Comparison of ENCODE assay signal across 15 cellular contexts in the genomic region with DNA sequence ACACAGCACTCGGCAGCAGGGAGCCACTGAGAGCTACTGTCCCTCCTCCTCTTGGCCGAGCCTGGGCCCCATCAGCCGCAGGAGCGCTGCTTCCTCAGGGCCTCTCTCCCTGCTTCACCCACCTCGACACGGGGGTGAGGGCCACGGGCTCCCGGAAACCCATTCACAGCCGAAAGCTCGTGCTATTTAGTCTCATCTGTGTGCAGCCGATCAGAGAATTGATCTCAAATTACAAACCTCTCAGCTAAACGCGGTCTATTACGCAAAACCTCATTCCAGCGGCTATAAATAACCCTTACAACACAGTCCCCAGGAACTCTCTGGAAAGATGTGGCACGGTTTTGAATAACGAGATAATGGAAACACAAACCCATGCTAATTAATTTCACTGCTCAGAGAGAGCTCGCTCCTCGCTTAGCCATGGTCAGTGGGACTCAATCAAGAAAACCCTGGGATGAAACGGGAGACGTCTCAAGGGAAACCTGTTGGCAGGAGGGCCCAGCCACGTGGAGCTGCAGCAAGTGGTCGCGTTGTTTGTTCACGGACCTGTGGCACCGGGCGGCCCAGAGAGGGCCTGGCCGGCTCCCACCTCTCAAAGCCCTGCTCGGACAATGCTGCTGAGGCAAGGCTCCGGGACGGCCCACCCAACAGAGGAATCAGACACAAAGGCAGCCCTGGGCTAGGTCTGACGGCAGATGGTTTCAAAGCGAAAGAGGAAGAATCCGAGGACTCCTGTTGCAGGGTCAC.
DNase-seq lines count a peak whose midpoint lies in the region; ATAC-seq and TF ChIP-seq lines count a peak whose summit lies in the region.
"Had no signal": no experiment of that assay in that cellular context is flagged by ENCODE, and none has a peak within 500 bp of the region (broad histone marks: within the 10 kb centered on the region; RNA-seq: fewer than 3 reads in every experiment).

No MANE protein-coding gene starts in this region.

- ATAC-seq in GM23338 (no peak; the same call in 2 of the 3 replicates), HG03095 (IDR thresholded peaks at IDR 0.05; ENCODE audit: unreplicated experiment) (no peak)
- ATAC-seq: activated CD4-positive, alpha-beta T cell treated with anti-CD3 and anti-CD28 coated beads for 36 hours; left lobe of liver; SK-N-SH treated with all-trans-retinoic acid at 6 μM for 48 hours had no signal

- peaks cover 69% of the 10 kb centered on the region for H3K4me1 Mint-ChIP-seq in GM23338
- peaks cover 10% of the 10 kb centered on the region for H3K4me1 Mint-ChIP-seq in endodermal cell
- H3K4me1 Mint-ChIP-seq: activated CD4-positive, alpha-beta T cell treated with anti-CD3 and anti-CD28 coated beads for 36 hours had no signal

- H3K9ac ChIP-seq in endodermal cell (ENCODE audit: extremely low read depth, low read length, poor library complexity, severe bottlenecking): no peak overlapping the region

- H3K36me3 Mint-ChIP-seq in GM23338 (ENCODE audit: low read depth) (no peaks in the 10 kb centered on the region; the same call in 1 of the 3 replicates), endodermal cell (ENCODE audit: low read depth) (no peaks in the 10 kb centered on the region)

- H3K27me3 ChIP-seq in GM23338 (ENCODE audit: insufficient read depth): no peaks in the 10 kb centered on the region
- no peaks in the 10 kb centered on the region for H3K27me3 ChIP-seq in endodermal cell (ENCODE audit: control insufficient read depth, insufficient read depth, low read length, poor library complexity, severe bottlenecking)
- peaks cover 46% of the 10 kb centered on the region for H3K27me3 ChIP-seq in osteoblast (ENCODE audit: insufficient read depth, low read length)

- H2AFZ ChIP-seq in GM23338: no peak overlapping the region
- H2AFZ ChIP-seq in osteoblast (ENCODE audit: low read length): no peak overlapping the region

- H3K4me1 ChIP-seq in GM23338 (ENCODE audit: insufficient read depth) (peaks cover 39% of the 10 kb centered on the region), endodermal cell (ENCODE audit: control insufficient read depth, insufficient read depth, low read length) (no peaks in the 10 kb centered on the region), osteoblast (ENCODE audit: insufficient read depth, low read length) (peaks cover 8% of the 10 kb centered on the region)

- H3K27ac ChIP-seq in GM23338 (ENCODE audit: low read depth) (0 out of 2 replicates have a peak overlapping the region, but pooled peaks have one; percentile 45), endodermal cell (ENCODE audit: low read depth, low read length) (peak overlapping the region; percentile 77), osteoblast (ENCODE audit: low read depth, low read length) (no peak overlapping the region)

- no peak overlapping the region for H3K4me3 ChIP-seq in GM23338
- H3K4me3 ChIP-seq in endodermal cell (ENCODE audit: low read length): no peak overlapping the region
- peak overlapping the region; percentile 25 for H3K4me3 ChIP-seq in osteoblast (ENCODE audit: insufficient read depth, low read length)

- H3K27ac Mint-ChIP-seq in GM23338: no peak overlapping the region; the same call in 1 of the 2 replicates
- H3K27ac Mint-ChIP-seq in endodermal cell: no peak overlapping the region
- H3K27ac Mint-ChIP-seq: activated CD4-positive, alpha-beta T cell treated with anti-CD3 and anti-CD28 coated beads for 36 hours; stimulated activated naive CD8-positive, alpha-beta T cell treated with anti-CD3 and anti-CD28 coated beads, Interleukin-15, Interleukin-2, amounts not matched to agents 100 ng/mL and 50 ng/mL, for 24 hours had no signal

- H3K9me2 ChIP-seq in GM23338 (ENCODE audit: insufficient read depth): no peaks in the 10 kb centered on the region

- H3K9me3 ChIP-seq in endodermal cell (ENCODE audit: control insufficient read depth, low read length): no peaks in the 10 kb centered on the region
- no peaks in the 10 kb centered on the region for H3K9me3 ChIP-seq in osteoblast (ENCODE audit: low read depth, low read length)

- TF ChIP-seq CTCF in GM23338 (conservative IDR thresholded peaks at IDR 0.05; ENCODE audit: low read depth in 2 of 2) (no peak), endodermal cell (conservative IDR thresholded peaks at IDR 0.05) (no peak), osteoblast (IDR thresholded peaks at IDR 0.05; ENCODE audit: extremely low read depth, low read depth, low read length) (no peak)

- 0 out of 2 replicates have a peak, but pooled peaks cover 12% of the 10 kb centered on the region for H3F3A ChIP-seq in GM23338 (replicated peaks; ENCODE audit: low read depth)

- no peaks in the 10 kb centered on the region for H3K36me3 ChIP-seq in GM23338 (ENCODE audit: insufficient read depth)
- no peaks in the 10 kb centered on the region for H3K36me3 ChIP-seq in endodermal cell (ENCODE audit: control insufficient read depth, insufficient read depth, low read length)
- H3K36me3 ChIP-seq in osteoblast (ENCODE audit: insufficient read depth, low read length): no peaks in the 10 kb centered on the region

- H3K4me2 ChIP-seq in GM23338 (peak overlapping the region; percentile 43), osteoblast (ENCODE audit: insufficient read depth, low read length) (peak overlapping the region; percentile 45)

- 74 to 82% methylated on average over 31 to 34 of the region's 34 CpGs for WGBS in endodermal cell (ENCODE audit: insufficient coverage in 1 of 2, insufficient read length in 1 of 2), 2 experiments

- H3K9me3 Mint-ChIP-seq in GM23338 (no peaks in the 10 kb centered on the region), endodermal cell (no peaks in the 10 kb centered on the region)
- H3K9me3 Mint-ChIP-seq: stimulated activated naive CD8-positive, alpha-beta T cell treated with anti-CD3 and anti-CD28 coated beads, Interleukin-15, Interleukin-2, amounts not matched to agents 100 ng/mL and 50 ng/mL, for 24 hours had no signal

- peaks cover 22% of the 10 kb centered on the region for H3K79me2 ChIP-seq in GM23338 (replicated peaks; ENCODE audit: insufficient read depth)
- no peaks in the 10 kb centered on the region for H3K79me2 ChIP-seq in osteoblast (ENCODE audit: insufficient read depth, low read length)

- H3K4me3 Mint-ChIP-seq in GM23338 (no peak overlapping the region), endodermal cell (no peak overlapping the region)
- H3K4me3 Mint-ChIP-seq: activated CD4-positive, alpha-beta T cell treated with anti-CD3 and anti-CD28 coated beads for 36 hours; stimulated activated naive CD8-positive, alpha-beta T cell treated with anti-CD3 and anti-CD28 coated beads, Interleukin-15, Interleukin-2, amounts not matched to agents 100 ng/mL and 50 ng/mL, for 24 hours had no signal

- H4K20me1 ChIP-seq in GM23338 (replicated peaks; ENCODE audit: insufficient read depth) (peaks cover 7% of the 10 kb centered on the region), osteoblast (ENCODE audit: insufficient read depth, low read length) (peaks cover 7% of the 10 kb centered on the region)

- H3K27me3 Mint-ChIP-seq in GM23338 (ENCODE audit: insufficient read depth, low read depth, poor library complexity): peaks cover 31% of the 10 kb centered on the region
- H3K27me3 Mint-ChIP-seq in endodermal cell (ENCODE audit: insufficient read depth): no peaks in the 10 kb centered on the region

- DNase-seq in GM23338 (ENCODE audit: low spot score) (no peak), NCI-H2107 treated with DMSO at 0.1 percent for 48 hours (lab: John Stamatoyannopoulos, UW; ENCODE audit: unreplicated experiment) (peak; percentile 95), endodermal cell (no peak), osteoblast (ENCODE audit: insufficient read length, low spot score, missing footprints) (peak; percentile 92), germinal center (ENCODE audit: low spot score) (no peak)
- no peak for DNase-seq in activated effector memory CD4-positive, alpha-beta T cell treated with anti-CD3 and anti-CD28 coated beads, Interleukin-2, amount 50 U/mL, for 16 hours
- DNase-seq: activated CD4-positive, alpha-beta T cell treated with anti-CD3 and anti-CD28 coated beads for 36 hours; activated effector memory CD4-positive, alpha-beta T cell treated with Interleukin-2 at 50 U/mL for 16 hours; COR-L47; HCEC 1CT; NCI-H748 treated with DMSO at 0.1 percent for 48 hours had no signal

TF ChIP-seq in GM23338, 12 proteins besides CTCF, POLR2A, EP300 and RAD21 (continues in another document):
- TF ChIP-seq NANOG (IDR thresholded peaks at IDR 0.05; ENCODE audit: borderline replicate concordance): no peak
- no peak for TF ChIP-seq EZH2 (IDR thresholded peaks at IDR 0.05; ENCODE audit: low read depth, unreplicated experiment)
- TF ChIP-seq, protein P1, sequence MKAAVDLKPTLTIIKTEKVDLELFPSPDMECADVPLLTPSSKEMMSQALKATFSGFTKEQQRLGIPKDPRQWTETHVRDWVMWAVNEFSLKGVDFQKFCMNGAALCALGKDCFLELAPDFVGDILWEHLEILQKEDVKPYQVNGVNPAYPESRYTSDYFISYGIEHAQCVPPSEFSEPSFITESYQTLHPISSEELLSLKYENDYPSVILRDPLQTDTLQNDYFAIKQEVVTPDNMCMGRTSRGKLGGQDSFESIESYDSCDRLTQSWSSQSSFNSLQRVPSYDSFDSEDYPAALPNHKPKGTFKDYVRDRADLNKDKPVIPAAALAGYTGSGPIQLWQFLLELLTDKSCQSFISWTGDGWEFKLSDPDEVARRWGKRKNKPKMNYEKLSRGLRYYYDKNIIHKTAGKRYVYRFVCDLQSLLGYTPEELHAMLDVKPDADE (IDR thresholded peaks at IDR 0.05): no peak
- no peak for TF ChIP-seq JUNB (IDR thresholded peaks at IDR 0.05; ENCODE audit: unreplicated experiment)
- TF ChIP-seq ZNF114 (CRISPR knock-in tag; IDR thresholded peaks at IDR 0.05): no peak
- TF ChIP-seq POLR2AphosphoS5 (IDR thresholded peaks at IDR 0.05; ENCODE audit: low read depth): no peak
- no peak for TF ChIP-seq ZNF331 (CRISPR knock-in tag; IDR thresholded peaks at IDR 0.05; ENCODE audit: low read depth)
- TF ChIP-seq CREB1 (CRISPR knock-in tag; IDR thresholded peaks at IDR 0.05; ENCODE audit: low read depth): no peak
- no peak for TF ChIP-seq EZH2phosphoT487 (IDR thresholded peaks at IDR 0.05; ENCODE audit: unreplicated experiment)

Comparison
In these comparisons a context has a peak if more than half of its experiments do, and no peak if none do; other contexts are left out.
1. DNase-seq: peak in NCI-H2107 treated with DMSO at 0.1 percent for 48 hours (single experiment) and osteoblast (single experiment); none in GM23338 (single experiment), endodermal cell (single experiment), activated effector memory CD4-positive, alpha-beta T cell treated with anti-CD3 and anti-CD28 coated beads, Interleukin-2, amount 50 U/mL, for 16 hours (single experiment) and germinal center (single experiment).